Comparison of ENCODE assay signal across 8 cellular contexts in the genomic region with DNA sequence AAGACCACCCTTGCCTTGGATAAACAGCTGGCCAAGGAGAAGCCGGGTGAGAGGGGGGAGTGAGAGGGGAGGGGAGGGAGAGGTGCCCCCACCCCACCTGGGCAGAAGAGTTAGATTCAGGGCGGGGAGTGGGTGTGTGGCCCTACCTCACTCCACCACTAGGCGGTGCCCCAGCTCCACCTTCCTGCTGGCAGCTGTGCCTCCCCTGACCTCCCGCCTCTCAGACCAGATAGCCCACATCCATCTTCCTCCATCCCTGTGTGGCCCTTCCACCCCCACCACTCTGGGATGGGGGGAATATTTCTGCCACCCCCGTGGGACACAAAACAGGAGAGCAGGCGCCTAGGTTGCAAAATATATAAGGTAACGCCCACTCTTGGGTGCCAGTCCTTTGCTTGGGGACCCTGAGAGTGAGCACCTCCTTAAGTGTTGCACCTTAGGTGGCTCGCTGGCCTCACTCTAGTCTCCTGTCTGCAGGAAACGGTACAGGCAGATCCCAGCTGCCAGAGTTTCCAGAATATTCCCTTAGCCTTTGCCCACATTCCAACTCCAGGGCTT. TPM values are rescaled to one million over a fixed set of nuclear protein-coding genes. Genes with fewer than 3 reads are reported as not detected.
DNase-seq lines count a peak whose midpoint lies in the region; ATAC-seq, FAIRE-seq and TF ChIP-seq lines count a peak whose summit lies in the region.

No MANE protein-coding gene starts in this region.

- H3K4me1 ChIP-seq in Panc1 (ENCODE audit: control insufficient read depth, insufficient read depth, low read length): no peaks in the 10 kb centered on the region

- no peak for FAIRE-seq in GM19239 (lab: Jason Lieb, UNC)

- intact Hi-C loops in Panc1 (cut with micrococcal nuclease; ENCODE audit: unreplicated experiment) (no loop called here), Right ventricle myocardium superior (cut with DNase I) (loop anchor here (2.0 to 5.0 kb wide), 3 partner anchors 91 to 263 kb away; a partner anchor contains a TSS)

- no peaks in the 10 kb centered on the region for H3K36me3 ChIP-seq in Panc1 (ENCODE audit: control insufficient read depth, insufficient read depth, low read length)

- no peak overlapping the region for H3K27ac ChIP-seq in Panc1 (ENCODE audit: low read length)

- CTCF ChIA-PET in Panc1 (lab: Charles Lee): interaction anchor here (0.6 to 1.2 kb wide), 3 partner anchors 8 to 126 kb away, joined by 3 to 5 read pairs (median 5); no protein-coding TSS in a partner anchor

- TF ChIP-seq CTCF in AG09309 (IDR thresholded peaks at IDR 0.05; ENCODE audit: control insufficient read depth, insufficient read depth, low read depth, low read length, missing control alignments) (peak; percentile 85), Panc1 (IDR thresholded peaks at IDR 0.05) (peak; percentile 86)

- in situ Hi-C loops in Panc1 (cut with HindIII; ENCODE audit: low pct_unique_long_range_greater_than_20kb, low sequenced_read_pairs): no loop called here

- no peaks in the 10 kb centered on the region for H3K9me3 ChIP-seq in Panc1 (ENCODE audit: control insufficient read depth, insufficient read depth, low read depth, low read length)

- BruUV-seq in Panc1 (replicated peaks; lab: Mats Ljungman, UMichigan): no TSS peak

- POLR2A ChIA-PET in Panc1 (lab: Charles Lee): no interaction called here

- peak; percentile 54; the same call in 1 of the 2 replicates for ATAC-seq in Panc1
- ATAC-seq in Right ventricle myocardium superior (ENCODE audit: poor library complexity): peak; percentile 36
- no peak for ATAC-seq in HG03159 (IDR thresholded peaks at IDR 0.05; ENCODE audit: unreplicated experiment)
- no peak for ATAC-seq in HG03108 (IDR thresholded peaks at IDR 0.05; ENCODE audit: unreplicated experiment)

- H3K4me3 ChIP-seq in AG09309 (ENCODE audit: control insufficient read depth, low read depth, low read length) (no peak overlapping the region), Panc1 (ENCODE audit: low read depth in 2 of 2, low read length in 2 of 2) (no peak overlapping the region)

- DNase-seq in AG09309 (ENCODE audit: low read depth) (no peak), GM19239 (ENCODE audit: insufficient read length, low spot score) (peak; percentile 96), Panc1 (ENCODE audit: low read depth, low spot score) (no peak), Right ventricle myocardium superior (no peak)
- DNase-seq in activated gamma-delta T cell treated with anti-CD3 and anti-CD28 coated beads, Interleukin-2, amount 50 U/mL, for 16 hours (ENCODE audit: low read depth): peak; percentile 12
- DNase-seq in stimulated activated CD4-positive, alpha-beta T cell treated with anti-CD3 and anti-CD28 coated beads, Interleukin-12 subunit alpha, Interleukin-12 subunit beta, amount 100 ng/mL, for 4 hours: peak; percentile 54

- H3K27me3 ChIP-seq in Panc1 (ENCODE audit: control insufficient read depth, insufficient read depth, low read length): no peaks in the 10 kb centered on the region

RNA-seq across cellular contexts. Expression of a gene that starts 13.8 kb away (rescaled TPM):
- 41.8 TPM for total RNA-seq in Panc1 (2021; ENCODE audit: unreplicated experiment)
- polyA plus RNA-seq in Panc1 (2012; ENCODE audit: insufficient read length): 91.0 TPM
- 45.2 TPM for total RNA-seq in Right ventricle myocardium superior

RNA-seq across cellular contexts. Expression of a gene that starts 45.9 kb away (rescaled TPM):
- total RNA-seq in Panc1 (2021; ENCODE audit: unreplicated experiment) (64.3 TPM), Right ventricle myocardium superior (153 TPM)
- polyA plus RNA-seq in Panc1 (2012; ENCODE audit: insufficient read length): 147 TPM

Comparison
In these comparisons a context has a peak if more than half of its experiments do, and no peak if none do; other contexts are left out.
1. DNase-seq: peak in GM19239 (single experiment), activated gamma-delta T cell treated with anti-CD3 and anti-CD28 coated beads, Interleukin-2, amount 50 U/mL, for 16 hours (single experiment) and stimulated activated CD4-positive, alpha-beta T cell treated with anti-CD3 and anti-CD28 coated beads, Interleukin-12 subunit alpha, Interleukin-12 subunit beta, amount 100 ng/mL, for 4 hours (single experiment); none in AG09309 (single experiment), Panc1 (single experiment) and Right ventricle myocardium superior (single experiment).
2. ATAC-seq: peak in Panc1 (single experiment) and Right ventricle myocardium superior (single experiment); none in HG03159 (single experiment) and HG03108 (single experiment).